ENCODE assay signal across 17 cellular contexts in the genomic region with DNA sequence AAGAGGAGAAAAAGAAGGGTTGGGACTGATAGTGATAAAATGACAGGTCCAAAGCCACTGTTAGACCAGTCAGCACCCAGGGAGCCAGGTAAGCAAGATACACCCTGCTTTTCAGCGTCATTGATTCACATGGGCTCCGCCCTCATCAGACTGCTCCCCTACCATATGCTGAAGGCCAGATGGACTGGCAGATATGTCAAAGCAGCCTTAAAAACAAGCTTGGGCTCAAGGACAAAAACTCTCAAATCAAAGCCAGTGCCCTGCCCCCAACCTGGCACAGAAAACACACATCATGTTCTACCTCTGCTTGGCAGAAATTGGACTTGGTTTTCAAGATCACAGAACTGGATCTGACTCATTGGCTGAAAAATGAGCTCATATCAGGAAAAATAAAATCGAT. TPM values are rescaled to one million over a fixed set of nuclear protein-coding genes. Genes with fewer than 3 reads are reported as not detected.
A peak's percentile ranks its signal among the peaks of the same experiment; 100 is the strongest.
DNase-seq lines count a peak whose midpoint lies in the region; ATAC-seq and TF ChIP-seq lines count a peak whose summit lies in the region.
"Had no signal": no experiment of that assay in that cellular context is flagged by ENCODE, and none has a peak within 500 bp of the region (broad histone marks: within the 10 kb centered on the region; RNA-seq: fewer than 3 reads in every experiment).

No MANE protein-coding gene starts in this region.

- H3K9ac ChIP-seq in BLaER1 treated with 17β-estradiol and CSF1 and Interleukin-3, amounts not matched to agents 10 nM and 100 nM: no peak overlapping the region
- H3K9ac ChIP-seq: GM23248 had no signal

- peak overlapping the region; percentile 53 to 81 (median 75); a peak in 20 of 22 replicates for H3K4me2 ChIP-seq in BLaER1 treated with 17β-estradiol and CSF1 and Interleukin-3, amounts not matched to agents 10 nM and 100 nM

- peaks cover 33 to 78% (median 67%) of the 10 kb centered on the region in 10 experiments for H3K4me1 ChIP-seq in BLaER1 treated with 17β-estradiol and CSF1 and Interleukin-3, amounts not matched to agents 10 nM and 100 nM
- no peaks in the 10 kb centered on the region for H3K4me1 ChIP-seq in prostate gland (replicated peaks)

- no peak for TF ChIP-seq CTCF in natural killer cell (IDR thresholded peaks at IDR 0.05)
- TF ChIP-seq CTCF in prostate gland (IDR thresholded peaks at IDR 0.05): no peak

- peaks cover 0 to 19% (median 0%) of the 10 kb centered on the region in 11 experiments; a peak in 7 of 22 replicates for H3K9me3 ChIP-seq in BLaER1 treated with 17β-estradiol and CSF1 and Interleukin-3, amounts not matched to agents 10 nM and 100 nM (replicated peaks in 1 of 11)
- H3K9me3 ChIP-seq in prostate gland: no peaks in the 10 kb centered on the region
- H3K9me3 ChIP-seq: left lung had no signal

- H3K36me3 Mint-ChIP-seq in natural killer cell: no peaks in the 10 kb centered on the region
- H3K36me3 Mint-ChIP-seq: WTC11 had no signal

- H3K9me3 Mint-ChIP-seq in natural killer cell: no peaks in the 10 kb centered on the region
- H3K9me3 Mint-ChIP-seq: activated naive CD8-positive, alpha-beta T cell treated with anti-CD3 and anti-CD28 coated beads, Interleukin-2, amount 50 U/mL, for 24 hours; nephron; WTC11 had no signal

- H3K4me3 ChIP-seq in BLaER1 treated with 17β-estradiol and CSF1 and Interleukin-3, amounts not matched to agents 10 nM and 100 nM: no peak overlapping the region
- H3K4me3 ChIP-seq in prostate gland: no peak overlapping the region
- H3K4me3 ChIP-seq: GM23248, left lung had no signal

- 78% methylated on average over 3 of the region's 3 CpGs for WGBS in prostate gland

- H3K27me3 Mint-ChIP-seq in natural killer cell (ENCODE audit: low read depth in 2 of 2): no peaks in the 10 kb centered on the region
- H3K27me3 Mint-ChIP-seq: activated naive CD8-positive, alpha-beta T cell treated with anti-CD3 and anti-CD28 coated beads, Interleukin-2, amount 50 U/mL, for 24 hours had no signal

- H3K27ac Mint-ChIP-seq in natural killer cell: peak overlapping the region; percentile 71 to 87
- H3K27ac Mint-ChIP-seq: nephron, WTC11 had no signal

- ATAC-seq in natural killer cell (no peak), GM18520 (IDR thresholded peaks at IDR 0.05; ENCODE audit: unreplicated experiment) (no peak)
- ATAC-seq: activated naive CD8-positive, alpha-beta T cell treated with anti-CD3 and anti-CD28 coated beads, Interleukin-2, amount 50 U/mL, for 24 hours; left lung; WTC11 had no signal

- TF ChIP-seq POLR2A in prostate gland (IDR thresholded peaks at IDR 0.05): no peak

- intact Hi-C loops in natural killer cell (cut with micrococcal nuclease): no loop called here
- intact Hi-C loops in prostate gland (cut with DNase I): no loop called here

- DNase-seq in NCI-H524 (lab: John Stamatoyannopoulos, UW) (peak; percentile 91), cerebellar nuclear complex (lab: John Stamatoyannopoulos, UW) (peak; percentile 76 to 92), natural killer cell (no peak), D341Med (ENCODE audit: low spot score) (no peak), prostate gland (ENCODE audit: low spot score) (no peak), CD1c-positive myeloid dendritic cell (ENCODE audit: extremely low spot score) (no peak)
- DNase-seq: activated CD8-positive, alpha-beta memory T cell treated with anti-CD3 and anti-CD28 coated beads, Interleukin-2, amount 50 U/mL, for 4 hours; activated naive CD8-positive, alpha-beta T cell treated with anti-CD3 and anti-CD28 coated beads, Interleukin-2, amount 50 U/mL, for 24 hours; GM23248; hypothalamus; left lung; NCI-H510A; stimulated activated CD4-positive, alpha-beta T cell treated with anti-CD3 and anti-CD28 coated beads, Interleukin-4, amount 100 ng/mL, for 4 hours had no signal

- H3K4me1 Mint-ChIP-seq in natural killer cell: peaks cover 88 to 97% of the 10 kb centered on the region in 2 donors
- H3K4me1 Mint-ChIP-seq: WTC11 had no signal

- H3K4me3 Mint-ChIP-seq in natural killer cell: peak overlapping the region; percentile 45
- H3K4me3 Mint-ChIP-seq: activated naive CD8-positive, alpha-beta T cell treated with anti-CD3 and anti-CD28 coated beads, Interleukin-2, amount 50 U/mL, for 24 hours; nephron; WTC11 had no signal

- H3K36me3 ChIP-seq in BLaER1 treated with 17β-estradiol and CSF1 and Interleukin-3, amounts not matched to agents 10 nM and 100 nM: peaks cover 0 to 44% (median 0%) of the 10 kb centered on the region in 11 experiments; a peak in 10 of 22 replicates
- H3K36me3 ChIP-seq in prostate gland: no peaks in the 10 kb centered on the region

- no peaks in the 10 kb centered on the region for H3K27me3 ChIP-seq in BLaER1 treated with 17β-estradiol and CSF1 and Interleukin-3, amounts not matched to agents 10 nM and 100 nM
- H3K27me3 ChIP-seq in prostate gland (replicated peaks; ENCODE audit: insufficient read depth): no peaks in the 10 kb centered on the region
- H3K27me3 ChIP-seq: left lung had no signal

- peak overlapping the region in 7 of 11 experiments; percentile 27 to 76 (median 55); a peak in 9 of 22 replicates for H3K27ac ChIP-seq in BLaER1 treated with 17β-estradiol and CSF1 and Interleukin-3, amounts not matched to agents 10 nM and 100 nM
- no peak overlapping the region for H3K27ac ChIP-seq in prostate gland
- H3K27ac ChIP-seq: GM23248 had no signal

- H4K20me1 ChIP-seq in BLaER1 treated with 17β-estradiol and CSF1 and Interleukin-3, amounts not matched to agents 10 nM and 100 nM: no peaks in the 10 kb centered on the region

RNA-seq across cellular contexts. Expression of a gene that starts 33.4 kb away (rescaled TPM):
- total RNA-seq in natural killer cell: 100 to 1,000 TPM in 1 of 3 donors, 10 to 100 TPM in 2; 89.4 to 129 (median 91.0) TPM
- 10 to 100 TPM; 13.3 to 71.6 TPM for total RNA-seq in prostate gland

Comparison
In these comparisons a context has a peak if more than half of its experiments do, and no peak if none do; other contexts are left out.
1. H3K27ac ChIP-seq: peak in BLaER1 treated with 17β-estradiol and CSF1 and Interleukin-3, amounts not matched to agents 10 nM and 100 nM (7 of 11); none in prostate gland (0 of 2).
2. DNase-seq: peak in NCI-H524 (2 of 2) and cerebellar nuclear complex (2 of 2); none in natural killer cell (single experiment), D341Med (single experiment), prostate gland (single experiment) and CD1c-positive myeloid dendritic cell (single experiment).